In the genomic region with DNA sequence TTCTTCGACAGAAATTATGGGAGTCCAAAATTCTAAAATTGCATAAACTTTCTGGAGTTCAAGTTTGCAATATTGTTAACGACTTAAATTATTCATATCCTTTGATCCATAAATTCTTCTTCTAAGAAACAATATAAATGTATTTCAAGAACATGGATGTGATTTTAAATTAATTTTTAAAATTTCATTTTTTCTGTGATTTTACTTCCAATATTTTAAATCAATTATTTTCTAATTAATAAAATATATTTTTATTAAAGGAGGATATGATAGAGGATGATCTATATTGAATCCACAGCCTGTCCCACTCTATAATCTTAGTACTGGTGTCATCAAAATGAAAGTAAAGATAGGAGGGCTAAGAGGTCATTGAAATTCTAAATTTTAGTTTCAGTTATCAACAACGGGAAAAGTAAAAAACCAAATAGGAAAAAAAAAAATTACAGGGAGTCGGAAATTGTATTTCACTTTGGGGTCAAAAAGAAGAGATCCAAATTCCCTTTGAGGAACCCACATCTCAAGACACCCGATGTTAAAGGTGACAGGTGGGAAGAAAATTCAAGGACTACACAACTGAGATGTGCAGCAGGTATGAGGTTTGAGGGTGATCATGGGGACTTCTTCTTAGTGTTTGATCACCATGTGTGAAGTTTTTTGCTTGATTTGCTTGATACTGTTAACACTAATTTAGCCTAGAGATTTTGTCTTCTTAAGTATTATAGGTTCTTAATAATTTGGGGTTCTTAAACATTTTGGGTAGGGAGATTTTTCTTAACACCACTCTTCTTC, we compare ENCODE assay signal across 16 cellular contexts.
"Had no signal": no experiment of that assay in that cellular context is flagged by ENCODE, and none has a peak within 500 bp of the region (broad histone marks: within the 10 kb centered on the region; RNA-seq: fewer than 3 reads in every experiment).

No MANE protein-coding gene starts in this region.

- H3K27me3 Mint-ChIP-seq: activated naive CD8-positive, alpha-beta T cell treated with anti-CD3 and anti-CD28 coated beads, Interleukin-2, amount 50 U/mL, for 24 hours; stimulated activated memory B cell treated with anti-CD40 and anti-IgM and Interleukin-4, amounts not matched to agents 10 μg/mL and 1 μg/mL and 100 μg/mL, for 72 hours had no signal

- H3K4me1 Mint-ChIP-seq: activated naive CD8-positive, alpha-beta T cell treated with anti-CD3 and anti-CD28 coated beads, Interleukin-2, amount 50 U/mL, for 24 hours; immature natural killer cell; natural killer cell; stimulated activated memory B cell treated with anti-CD40 and anti-IgM and Interleukin-4, amounts not matched to agents 10 μg/mL and 1 μg/mL and 100 μg/mL, for 72 hours had no signal

- ATAC-seq: activated naive CD8-positive, alpha-beta T cell treated with anti-CD3 and anti-CD28 coated beads, Interleukin-2, amount 50 U/mL, for 24 hours; natural killer cell; stimulated activated memory B cell treated with anti-CD40 and anti-IgM and Interleukin-4, amounts not matched to agents 10 μg/mL and 1 μg/mL and 100 μg/mL, for 72 hours had no signal

- H3K4me3 ChIP-seq: thyroid gland had no signal

- H3K27ac ChIP-seq: neutrophil, thyroid gland had no signal

- H3K27me3 ChIP-seq: neutrophil, thyroid gland had no signal

- H3K36me3 ChIP-seq: neutrophil, thyroid gland had no signal

- H3K4me1 ChIP-seq: thyroid gland had no signal

- H3K27ac Mint-ChIP-seq: activated naive CD8-positive, alpha-beta T cell treated with anti-CD3 and anti-CD28 coated beads, Interleukin-2, amount 50 U/mL, for 24 hours; immature natural killer cell; natural killer cell; stimulated activated memory B cell treated with anti-CD40 and anti-IgM and Interleukin-4, amounts not matched to agents 10 μg/mL and 1 μg/mL and 100 μg/mL, for 72 hours had no signal

- H3K4me3 Mint-ChIP-seq: activated naive CD8-positive, alpha-beta T cell treated with anti-CD3 and anti-CD28 coated beads, Interleukin-2, amount 50 U/mL, for 24 hours; immature natural killer cell; natural killer cell; stimulated activated memory B cell treated with anti-CD40 and anti-IgM and Interleukin-4, amounts not matched to agents 10 μg/mL and 1 μg/mL and 100 μg/mL, for 72 hours had no signal

- H3K36me3 Mint-ChIP-seq: immature natural killer cell; natural killer cell; stimulated activated memory B cell treated with anti-CD40 and anti-IgM and Interleukin-4, amounts not matched to agents 10 μg/mL and 1 μg/mL and 100 μg/mL, for 72 hours had no signal

- H3K9me3 ChIP-seq: neutrophil, thyroid gland had no signal

- DNase-seq: activated CD4-positive, alpha-beta T cell treated with anti-CD3 and anti-CD28 coated beads for 1 hour; activated CD8-positive, alpha-beta memory T cell treated with anti-CD3 and anti-CD28 coated beads, Interleukin-2, amount 50 U/mL, for 48 hours; activated naive CD4-positive, alpha-beta T cell; activated naive CD8-positive, alpha-beta T cell treated with anti-CD3 and anti-CD28 coated beads, Interleukin-2, amount 50 U/mL, for 24 hours; aorta; cortex of kidney; effector CD8-positive, alpha-beta T cell; foreskin melanocyte; head of caudate nucleus; immature natural killer cell; mesendoderm; natural killer cell; retina; thyroid gland had no signal
